1 cellular context compared by ENCODE assay signal in genomic region chr5:172144291-172144815, GRCh38.
TF ChIP-seq lines count a peak whose summit lies in the region.

No MANE protein-coding gene starts in this region.

TF ChIP-seq in HEK293, 187 proteins besides CTCF, POLR2A, EP300 and RAD21 (continued from another document):
- no peak for TF ChIP-seq ZNF214 (tag by site-specific recombination; IDR thresholded peaks at IDR 0.05; ENCODE audit: borderline replicate concordance)
- TF ChIP-seq ZFP41 (tag by site-specific recombination; IDR thresholded peaks at IDR 0.05; ENCODE audit: borderline replicate concordance), result no peak
- TF ChIP-seq ZNF341 (tag by site-specific recombination; IDR thresholded peaks at IDR 0.05; ENCODE audit: low read depth), result 0 out of 2 replicates have a peak, but pooled peaks have one; percentile 28
- peak; percentile 91 for TF ChIP-seq EGR2 (tag by site-specific recombination; IDR thresholded peaks at IDR 0.05; ENCODE audit: low read depth)
- TF ChIP-seq ZNF114 (tag by site-specific recombination; IDR thresholded peaks at IDR 0.05), result no peak
- no peak for TF ChIP-seq ZNF76 (tag by site-specific recombination; IDR thresholded peaks at IDR 0.05; ENCODE audit: borderline replicate concordance, low read depth)
